In the genomic region with DNA sequence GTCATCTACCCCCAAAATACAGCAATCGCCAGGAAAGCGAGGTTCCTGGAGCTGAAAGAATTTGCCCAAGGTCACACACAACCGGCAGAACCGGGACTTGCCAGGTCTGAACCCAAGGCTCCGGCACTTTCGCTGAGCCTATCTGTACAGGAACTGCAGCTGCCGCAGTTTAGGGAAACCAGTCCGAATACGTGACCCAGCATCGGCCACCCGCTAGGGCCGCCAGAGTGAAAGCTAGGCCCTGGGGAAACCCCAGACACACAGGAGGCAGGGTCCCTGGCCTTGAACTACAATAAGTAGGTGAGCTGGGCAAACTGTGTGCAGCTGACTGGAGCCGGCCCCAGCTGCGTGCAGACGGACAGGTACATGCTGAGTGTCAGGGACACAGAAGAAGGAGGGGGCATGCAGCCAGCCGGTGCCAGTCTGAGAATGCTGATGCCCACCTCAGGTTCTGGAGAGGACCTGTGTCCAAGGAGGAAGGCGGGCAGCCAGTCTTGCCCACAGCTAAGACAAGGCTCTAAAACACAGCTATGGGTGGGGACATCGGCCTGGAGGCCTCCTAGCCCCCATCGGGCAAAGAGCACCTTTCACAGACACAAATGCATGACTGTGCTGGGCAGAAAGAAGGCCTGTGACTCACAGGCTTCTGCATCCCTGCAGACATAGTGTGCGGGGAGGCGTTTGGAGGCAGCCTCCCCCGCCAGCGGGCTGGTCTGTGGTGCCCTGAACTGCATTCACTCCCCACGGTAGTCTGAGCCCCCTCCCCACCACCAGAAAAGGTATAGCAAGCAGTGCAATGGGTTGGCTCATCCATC, we compare ENCODE assay signal across 9 cellular contexts.
DNase-seq lines count a peak whose midpoint lies in the region; ATAC-seq, FAIRE-seq and TF ChIP-seq lines count a peak whose summit lies in the region.
"Had no signal": no experiment of that assay in that cellular context is flagged by ENCODE, and none has a peak within 500 bp of the region (broad histone marks: within the 10 kb centered on the region; RNA-seq: fewer than 3 reads in every experiment).

No MANE protein-coding gene starts in this region.

- no peaks in the 10 kb centered on the region for H3K79me2 ChIP-seq in DND-41 (ENCODE audit: insufficient read depth, low read length)
- H3K79me2 ChIP-seq in Karpas-422 (ENCODE audit: low read length), result no peaks in the 10 kb centered on the region

- TF ChIP-seq CTCF in DND-41 (IDR thresholded peaks at IDR 0.05; ENCODE audit: borderline replicate concordance, extremely low read depth, low read length, poor library complexity, severe bottlenecking) (no peak), foreskin keratinocyte (conservative IDR thresholded peaks at IDR 0.05) (no peak), D721Med (IDR thresholded peaks at IDR 0.05; ENCODE audit: insufficient read depth, missing control alignments) (no peak), prostate gland (IDR thresholded peaks at IDR 0.05) (no peak)

- H3K4me1 ChIP-seq in DND-41 (ENCODE audit: insufficient read depth, low read length) (peaks cover 65% of the 10 kb centered on the region), Karpas-422 (ENCODE audit: low read length) (peaks cover 80% of the 10 kb centered on the region), foreskin keratinocyte (no peaks in the 10 kb centered on the region), prostate gland (replicated peaks) (peaks cover 8% of the 10 kb centered on the region)

- intact Hi-C loops in prostate gland (cut with DNase I), result no loop called here

- H3K9me3 ChIP-seq in DND-41 (ENCODE audit: insufficient read depth, low read length, severe bottlenecking) (no peaks in the 10 kb centered on the region), Karpas-422 (ENCODE audit: low read length) (no peaks in the 10 kb centered on the region), prostate gland (no peaks in the 10 kb centered on the region)
- H3K9me3 ChIP-seq: thoracic aorta had no signal

- H2AFZ ChIP-seq in DND-41 (ENCODE audit: low read depth, low read length), result no peak overlapping the region
- no peak overlapping the region for H2AFZ ChIP-seq in Karpas-422 (ENCODE audit: low read length)

- DNase-seq in DND-41 (no peak), Karpas-422 (peak; percentile 46), foreskin keratinocyte (no peak), D721Med (ENCODE audit: insufficient read length, low spot score) (no peak), prostate gland (ENCODE audit: low spot score) (no peak), SIG-M5 (lab: John Stamatoyannopoulos, UW) (no peak)
- no peak for DNase-seq in activated naive CD4-positive, alpha-beta T cell treated with anti-CD3 and anti-CD28 coated beads, Interleukin-2, amount 50 U/mL, for 16 hours

- WGBS in prostate gland, result 72% methylated on average over 23 of the region's 24 CpGs

- no peaks in the 10 kb centered on the region for H3K9me2 ChIP-seq in Karpas-422 (replicated peaks; ENCODE audit: insufficient read depth, low read length)

- ATAC-seq in DND-41 (ENCODE audit: insufficient read depth, low read depth) (no peak), GM21423 (IDR thresholded peaks at IDR 0.05; ENCODE audit: unreplicated experiment) (peak; percentile 47), foreskin keratinocyte (peak; percentile 78)

- H3K27me3 ChIP-seq in DND-41 (ENCODE audit: insufficient read depth, low read length, poor library complexity), result no peaks in the 10 kb centered on the region
- H3K27me3 ChIP-seq in Karpas-422 (ENCODE audit: low read length), result no peaks in the 10 kb centered on the region; the same call in 1 of the 2 replicates
- H3K27me3 ChIP-seq in foreskin keratinocyte, result peaks cover 4% of the 10 kb centered on the region
- H3K27me3 ChIP-seq in prostate gland (replicated peaks; ENCODE audit: insufficient read depth), result no peaks in the 10 kb centered on the region

- no peak for FAIRE-seq in D721Med (lab: Jason Lieb, UNC)

- H4K20me1 ChIP-seq in DND-41 (ENCODE audit: insufficient read depth, low read length), result peaks cover 3% of the 10 kb centered on the region; the same call in 1 of the 2 replicates
- H4K20me1 ChIP-seq in Karpas-422 (ENCODE audit: insufficient read depth, low read depth, low read length), result no peaks in the 10 kb centered on the region

- no peak overlapping the region for H3K9ac ChIP-seq in DND-41 (ENCODE audit: low read depth, low read length)
- peak overlapping the region; percentile 36 for H3K9ac ChIP-seq in Karpas-422 (ENCODE audit: low read length)

- TF ChIP-seq POLR2A in prostate gland (IDR thresholded peaks at IDR 0.05), result no peak

- 0 out of 4 replicates have a peak overlapping the region, but pooled peaks of 1 of the 2 experiments have one; percentile 37 for H3K4me3 ChIP-seq in DND-41 (ENCODE audit: low read depth in 1 of 2, low read length in 2 of 2)
- no peak overlapping the region; the same call in 1 of the 2 replicates for H3K4me3 ChIP-seq in Karpas-422 (ENCODE audit: low read length)
- H3K4me3 ChIP-seq in prostate gland, result no peak overlapping the region

- H3K36me3 ChIP-seq in DND-41 (ENCODE audit: insufficient read depth, low read length), result no peaks in the 10 kb centered on the region
- H3K36me3 ChIP-seq in Karpas-422 (ENCODE audit: insufficient read depth, low read length), result no peaks in the 10 kb centered on the region
- no peaks in the 10 kb centered on the region for H3K36me3 ChIP-seq in prostate gland
- H3K36me3 ChIP-seq: thoracic aorta had no signal

- H3K27ac ChIP-seq in DND-41 (ENCODE audit: low read length), result 0 out of 2 replicates have a peak overlapping the region, but pooled peaks have one; percentile 60
- H3K27ac ChIP-seq in Karpas-422 (ENCODE audit: low read length), result no peak overlapping the region
- no peak overlapping the region for H3K27ac ChIP-seq in foreskin keratinocyte
- no peak overlapping the region for H3K27ac ChIP-seq in prostate gland
- H3K27ac ChIP-seq: thoracic aorta had no signal

- H3K4me2 ChIP-seq in DND-41 (ENCODE audit: insufficient read depth, low read length), result peak overlapping the region; percentile 60
- peak overlapping the region; percentile 34 for H3K4me2 ChIP-seq in Karpas-422 (ENCODE audit: low read depth, low read length, poor library complexity, severe bottlenecking)
